1 cellular context compared by ENCODE assay signal in genomic region chr11:94077568-94078293, GRCh38.
A peak's percentile ranks its signal among the peaks of the same experiment; 100 is the strongest.
TF ChIP-seq lines count a peak whose summit lies in the region.

No MANE protein-coding gene starts in this region.

TF ChIP-seq in K562, 482 proteins besides CTCF, POLR2A, EP300 and RAD21 (continued from another document and continues in another):
- TF ChIP-seq, protein P1, sequence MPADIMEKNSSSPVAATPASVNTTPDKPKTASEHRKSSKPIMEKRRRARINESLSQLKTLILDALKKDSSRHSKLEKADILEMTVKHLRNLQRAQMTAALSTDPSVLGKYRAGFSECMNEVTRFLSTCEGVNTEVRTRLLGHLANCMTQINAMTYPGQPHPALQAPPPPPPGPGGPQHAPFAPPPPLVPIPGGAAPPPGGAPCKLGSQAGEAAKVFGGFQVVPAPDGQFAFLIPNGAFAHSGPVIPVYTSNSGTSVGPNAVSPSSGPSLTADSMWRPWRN (IDR thresholded peaks at IDR 0.05; ENCODE audit: low read depth): peak; percentile 56; the same call in 1 of the 2 replicates
- TF ChIP-seq FOXJ2 (tag; IDR thresholded peaks at IDR 0.05): no peak
- TF ChIP-seq SNAPC5 (CRISPR knock-in tag; IDR thresholded peaks at IDR 0.05): no peak
- TF ChIP-seq MAFK (IDR thresholded peaks at IDR 0.05; ENCODE audit: low read length): no peak
- TF ChIP-seq FOSL1 (tag; conservative IDR thresholded peaks at IDR 0.05): peak; percentile 64
- no peak for TF ChIP-seq GATAD2B (IDR thresholded peaks at IDR 0.05; ENCODE audit: borderline replicate concordance)
- TF ChIP-seq, protein P2, sequence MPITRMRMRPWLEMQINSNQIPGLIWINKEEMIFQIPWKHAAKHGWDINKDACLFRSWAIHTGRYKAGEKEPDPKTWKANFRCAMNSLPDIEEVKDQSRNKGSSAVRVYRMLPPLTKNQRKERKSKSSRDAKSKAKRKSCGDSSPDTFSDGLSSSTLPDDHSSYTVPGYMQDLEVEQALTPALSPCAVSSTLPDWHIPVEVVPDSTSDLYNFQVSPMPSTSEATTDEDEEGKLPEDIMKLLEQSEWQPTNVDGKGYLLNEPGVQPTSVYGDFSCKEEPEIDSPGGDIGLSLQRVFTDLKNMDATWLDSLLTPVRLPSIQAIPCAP (CRISPR knock-in tag; IDR thresholded peaks at IDR 0.05; ENCODE audit: borderline replicate concordance): no peak
- TF ChIP-seq NR2C2 (CRISPR knock-in tag; IDR thresholded peaks at IDR 0.05): no peak
- no peak for TF ChIP-seq NR2C2 (tag; IDR thresholded peaks at IDR 0.05)
- TF ChIP-seq SREBF2 (CRISPR knock-in tag; IDR thresholded peaks at IDR 0.05): no peak
- no peak for TF ChIP-seq SAFB2 (IDR thresholded peaks at IDR 0.05; ENCODE audit: borderline replicate concordance, low read depth, low read length, severe bottlenecking)
- TF ChIP-seq SIRT6 (IDR thresholded peaks at IDR 0.05; ENCODE audit: low read depth, low read length): no peak
- TF ChIP-seq HLTF (IDR thresholded peaks at IDR 0.05): no peak
- TF ChIP-seq CHCHD3 (CRISPR knock-in tag; IDR thresholded peaks at IDR 0.05): no peak
- TF ChIP-seq CHD4 (IDR thresholded peaks at IDR 0.05; ENCODE audit: insufficient read depth, insufficient replicate concordance, low read depth, low read length, poor library complexity, severe bottlenecking): no peak
- no peak for TF ChIP-seq ZNF133 (CRISPR knock-in tag; IDR thresholded peaks at IDR 0.05)
- no peak for TF ChIP-seq BRF2 (IDR thresholded peaks at IDR 0.05; ENCODE audit: borderline replicate concordance, insufficient read depth, insufficient read length)
- no peak for TF ChIP-seq XRCC3 (IDR thresholded peaks at IDR 0.05)
- TF ChIP-seq, protein P3, sequence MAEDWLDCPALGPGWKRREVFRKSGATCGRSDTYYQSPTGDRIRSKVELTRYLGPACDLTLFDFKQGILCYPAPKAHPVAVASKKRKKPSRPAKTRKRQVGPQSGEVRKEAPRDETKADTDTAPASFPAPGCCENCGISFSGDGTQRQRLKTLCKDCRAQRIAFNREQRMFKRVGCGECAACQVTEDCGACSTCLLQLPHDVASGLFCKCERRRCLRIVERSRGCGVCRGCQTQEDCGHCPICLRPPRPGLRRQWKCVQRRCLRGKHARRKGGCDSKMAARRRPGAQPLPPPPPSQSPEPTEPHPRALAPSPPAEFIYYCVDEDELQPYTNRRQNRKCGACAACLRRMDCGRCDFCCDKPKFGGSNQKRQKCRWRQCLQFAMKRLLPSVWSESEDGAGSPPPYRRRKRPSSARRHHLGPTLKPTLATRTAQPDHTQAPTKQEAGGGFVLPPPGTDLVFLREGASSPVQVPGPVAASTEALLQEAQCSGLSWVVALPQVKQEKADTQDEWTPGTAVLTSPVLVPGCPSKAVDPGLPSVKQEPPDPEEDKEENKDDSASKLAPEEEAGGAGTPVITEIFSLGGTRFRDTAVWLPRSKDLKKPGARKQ (CRISPR knock-in tag; IDR thresholded peaks at IDR 0.05): no peak
- TF ChIP-seq SMARCB1 (IDR thresholded peaks at IDR 0.05; ENCODE audit: insufficient read length, low read depth): no peak
- no peak for TF ChIP-seq U2AF1 (optimal IDR thresholded peaks at IDR 0.05; ENCODE audit: low read depth, low read length)
- TF ChIP-seq ZNF184 (CRISPR knock-in tag; IDR thresholded peaks at IDR 0.05): no peak
- TF ChIP-seq SMARCA5 (IDR thresholded peaks at IDR 0.05): no peak
- no peak for TF ChIP-seq JUN (IDR thresholded peaks at IDR 0.05; ENCODE audit: borderline replicate concordance, low read depth, low read length)
- TF ChIP-seq JUN (CRISPR knock-in tag; IDR thresholded peaks at IDR 0.05; ENCODE audit: borderline replicate concordance): no peak
- TF ChIP-seq TARDBP (IDR thresholded peaks at IDR 0.05): no peak
- TF ChIP-seq, protein P4, sequence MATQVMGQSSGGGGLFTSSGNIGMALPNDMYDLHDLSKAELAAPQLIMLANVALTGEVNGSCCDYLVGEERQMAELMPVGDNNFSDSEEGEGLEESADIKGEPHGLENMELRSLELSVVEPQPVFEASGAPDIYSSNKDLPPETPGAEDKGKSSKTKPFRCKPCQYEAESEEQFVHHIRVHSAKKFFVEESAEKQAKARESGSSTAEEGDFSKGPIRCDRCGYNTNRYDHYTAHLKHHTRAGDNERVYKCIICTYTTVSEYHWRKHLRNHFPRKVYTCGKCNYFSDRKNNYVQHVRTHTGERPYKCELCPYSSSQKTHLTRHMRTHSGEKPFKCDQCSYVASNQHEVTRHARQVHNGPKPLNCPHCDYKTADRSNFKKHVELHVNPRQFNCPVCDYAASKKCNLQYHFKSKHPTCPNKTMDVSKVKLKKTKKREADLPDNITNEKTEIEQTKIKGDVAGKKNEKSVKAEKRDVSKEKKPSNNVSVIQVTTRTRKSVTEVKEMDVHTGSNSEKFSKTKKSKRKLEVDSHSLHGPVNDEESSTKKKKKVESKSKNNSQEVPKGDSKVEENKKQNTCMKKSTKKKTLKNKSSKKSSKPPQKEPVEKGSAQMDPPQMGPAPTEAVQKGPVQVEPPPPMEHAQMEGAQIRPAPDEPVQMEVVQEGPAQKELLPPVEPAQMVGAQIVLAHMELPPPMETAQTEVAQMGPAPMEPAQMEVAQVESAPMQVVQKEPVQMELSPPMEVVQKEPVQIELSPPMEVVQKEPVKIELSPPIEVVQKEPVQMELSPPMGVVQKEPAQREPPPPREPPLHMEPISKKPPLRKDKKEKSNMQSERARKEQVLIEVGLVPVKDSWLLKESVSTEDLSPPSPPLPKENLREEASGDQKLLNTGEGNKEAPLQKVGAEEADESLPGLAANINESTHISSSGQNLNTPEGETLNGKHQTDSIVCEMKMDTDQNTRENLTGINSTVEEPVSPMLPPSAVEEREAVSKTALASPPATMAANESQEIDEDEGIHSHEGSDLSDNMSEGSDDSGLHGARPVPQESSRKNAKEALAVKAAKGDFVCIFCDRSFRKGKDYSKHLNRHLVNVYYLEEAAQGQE (CRISPR knock-in tag; IDR thresholded peaks at IDR 0.05; ENCODE audit: low read depth): no peak
- TF ChIP-seq ATF3 (IDR thresholded peaks at IDR 0.05): no peak
- no peak for TF ChIP-seq ATF3 (CRISPR knock-in tag; conservative IDR thresholded peaks at IDR 0.05)
- TF ChIP-seq DPF2 (IDR thresholded peaks at IDR 0.05): 0 out of 2 replicates have a peak, but pooled peaks have one; percentile 36
- no peak for TF ChIP-seq ZNF3 (CRISPR knock-in tag; IDR thresholded peaks at IDR 0.05)
- no peak for TF ChIP-seq E4F1 (CRISPR knock-in tag; IDR thresholded peaks at IDR 0.05; ENCODE audit: borderline replicate concordance)
- no peak for TF ChIP-seq SMC3 (conservative IDR thresholded peaks at IDR 0.05; ENCODE audit: insufficient read depth, low read depth, low read length)
- TF ChIP-seq SP2 (IDR thresholded peaks at IDR 0.05; ENCODE audit: extremely low read depth, low read depth, low read length, poor library complexity, severe bottlenecking): no peak
- TF ChIP-seq ZFX (CRISPR knock-in tag; IDR thresholded peaks at IDR 0.05): no peak
- no peak for TF ChIP-seq RBM25 (IDR thresholded peaks at IDR 0.05; ENCODE audit: low read depth, low read length, severe bottlenecking)
- no peak for TF ChIP-seq RAD51 (IDR thresholded peaks at IDR 0.05; ENCODE audit: borderline replicate concordance, low read depth)
- TF ChIP-seq, protein P5, sequence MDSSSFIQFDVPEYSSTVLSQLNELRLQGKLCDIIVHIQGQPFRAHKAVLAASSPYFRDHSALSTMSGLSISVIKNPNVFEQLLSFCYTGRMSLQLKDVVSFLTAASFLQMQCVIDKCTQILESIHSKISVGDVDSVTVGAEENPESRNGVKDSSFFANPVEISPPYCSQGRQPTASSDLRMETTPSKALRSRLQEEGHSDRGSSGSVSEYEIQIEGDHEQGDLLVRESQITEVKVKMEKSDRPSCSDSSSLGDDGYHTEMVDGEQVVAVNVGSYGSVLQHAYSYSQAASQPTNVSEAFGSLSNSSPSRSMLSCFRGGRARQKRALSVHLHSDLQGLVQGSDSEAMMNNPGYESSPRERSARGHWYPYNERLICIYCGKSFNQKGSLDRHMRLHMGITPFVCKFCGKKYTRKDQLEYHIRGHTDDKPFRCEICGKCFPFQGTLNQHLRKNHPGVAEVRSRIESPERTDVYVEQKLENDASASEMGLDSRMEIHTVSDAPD (CRISPR knock-in tag; IDR thresholded peaks at IDR 0.05): no peak
- no peak for TF ChIP-seq CBX1 (IDR thresholded peaks at IDR 0.05; ENCODE audit: low read depth)
- TF ChIP-seq RB1 (IDR thresholded peaks at IDR 0.05; ENCODE audit: low read depth): no peak
- no peak for TF ChIP-seq TAF9B (IDR thresholded peaks at IDR 0.05; ENCODE audit: partially characterized antibody)
- TF ChIP-seq RERE (CRISPR knock-in tag; IDR thresholded peaks at IDR 0.05; ENCODE audit: borderline replicate concordance): no peak
- TF ChIP-seq GTF2E2 (tag; IDR thresholded peaks at IDR 0.05): no peak
- TF ChIP-seq PHB (CRISPR knock-in tag; IDR thresholded peaks at IDR 0.05): no peak
- TF ChIP-seq ZSCAN32 (CRISPR knock-in tag; IDR thresholded peaks at IDR 0.05): no peak
- TF ChIP-seq, protein P6, sequence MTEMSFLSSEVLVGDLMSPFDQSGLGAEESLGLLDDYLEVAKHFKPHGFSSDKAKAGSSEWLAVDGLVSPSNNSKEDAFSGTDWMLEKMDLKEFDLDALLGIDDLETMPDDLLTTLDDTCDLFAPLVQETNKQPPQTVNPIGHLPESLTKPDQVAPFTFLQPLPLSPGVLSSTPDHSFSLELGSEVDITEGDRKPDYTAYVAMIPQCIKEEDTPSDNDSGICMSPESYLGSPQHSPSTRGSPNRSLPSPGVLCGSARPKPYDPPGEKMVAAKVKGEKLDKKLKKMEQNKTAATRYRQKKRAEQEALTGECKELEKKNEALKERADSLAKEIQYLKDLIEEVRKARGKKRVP (CRISPR knock-in tag; IDR thresholded peaks at IDR 0.05): peak; percentile 46; the same call in 1 of the 2 replicates
- no peak for TF ChIP-seq KLF6 (CRISPR knock-in tag; IDR thresholded peaks at IDR 0.05; ENCODE audit: borderline replicate concordance)
